In genomic region chr3:195443391-195443989, GRCh38 we compare ENCODE assay signal across 2 cellular contexts.
A peak's percentile ranks its signal among the peaks of the same experiment; 100 is the strongest.
TF ChIP-seq lines count a peak whose summit lies in the region.

No MANE protein-coding gene starts in this region.

TF ChIP-seq in A549, 52 proteins besides CTCF, POLR2A, EP300 and RAD21:
- TF ChIP-seq USF2 (IDR thresholded peaks at IDR 0.05) = no peak
- TF ChIP-seq, protein P1, sequence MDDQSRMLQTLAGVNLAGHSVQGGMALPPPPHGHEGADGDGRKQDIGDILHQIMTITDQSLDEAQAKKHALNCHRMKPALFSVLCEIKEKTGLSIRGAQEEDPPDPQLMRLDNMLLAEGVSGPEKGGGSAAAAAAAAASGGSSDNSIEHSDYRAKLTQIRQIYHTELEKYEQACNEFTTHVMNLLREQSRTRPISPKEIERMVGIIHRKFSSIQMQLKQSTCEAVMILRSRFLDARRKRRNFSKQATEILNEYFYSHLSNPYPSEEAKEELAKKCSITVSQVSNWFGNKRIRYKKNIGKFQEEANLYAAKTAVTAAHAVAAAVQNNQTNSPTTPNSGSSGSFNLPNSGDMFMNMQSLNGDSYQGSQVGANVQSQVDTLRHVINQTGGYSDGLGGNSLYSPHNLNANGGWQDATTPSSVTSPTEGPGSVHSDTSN (IDR thresholded peaks at IDR 0.05) = no peak
- TF ChIP-seq RFX5 (IDR thresholded peaks at IDR 0.05) = no peak
- TF ChIP-seq ZNF302 (CRISPR knock-in tag; IDR thresholded peaks at IDR 0.05) = no peak
- TF ChIP-seq MAX (IDR thresholded peaks at IDR 0.05) = no peak
- TF ChIP-seq, protein P2, sequence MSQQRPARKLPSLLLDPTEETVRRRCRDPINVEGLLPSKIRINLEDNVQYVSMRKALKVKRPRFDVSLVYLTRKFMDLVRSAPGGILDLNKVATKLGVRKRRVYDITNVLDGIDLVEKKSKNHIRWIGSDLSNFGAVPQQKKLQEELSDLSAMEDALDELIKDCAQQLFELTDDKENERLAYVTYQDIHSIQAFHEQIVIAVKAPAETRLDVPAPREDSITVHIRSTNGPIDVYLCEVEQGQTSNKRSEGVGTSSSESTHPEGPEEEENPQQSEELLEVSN (IDR thresholded peaks at IDR 0.05; ENCODE audit: borderline replicate concordance, low read depth) = no peak
- TF ChIP-seq, protein P3, sequence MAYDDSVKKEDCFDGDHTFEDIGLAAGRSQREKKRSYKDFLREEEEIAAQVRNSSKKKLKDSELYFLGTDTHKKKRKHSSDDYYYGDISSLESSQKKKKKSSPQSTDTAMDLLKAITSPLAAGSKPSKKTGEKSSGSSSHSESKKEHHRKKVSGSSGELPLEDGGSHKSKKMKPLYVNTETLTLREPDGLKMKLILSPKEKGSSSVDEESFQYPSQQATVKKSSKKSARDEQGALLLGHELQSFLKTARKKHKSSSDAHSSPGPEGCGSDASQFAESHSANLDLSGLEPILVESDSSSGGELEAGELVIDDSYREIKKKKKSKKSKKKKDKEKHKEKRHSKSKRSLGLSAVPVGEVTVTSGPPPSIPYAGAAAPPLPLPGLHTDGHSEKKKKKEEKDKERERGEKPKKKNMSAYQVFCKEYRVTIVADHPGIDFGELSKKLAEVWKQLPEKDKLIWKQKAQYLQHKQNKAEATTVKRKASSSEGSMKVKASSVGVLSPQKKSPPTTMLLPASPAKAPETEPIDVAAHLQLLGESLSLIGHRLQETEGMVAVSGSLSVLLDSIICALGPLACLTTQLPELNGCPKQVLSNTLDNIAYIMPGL (CRISPR knock-in tag; IDR thresholded peaks at IDR 0.05; ENCODE audit: borderline replicate concordance) = no peak
- TF ChIP-seq NR3C1 (IDR thresholded peaks at IDR 0.05) = no peak
- no peak for TF ChIP-seq HDAC2 (IDR thresholded peaks at IDR 0.05)
- no peak for TF ChIP-seq ZSCAN20 (CRISPR knock-in tag; IDR thresholded peaks at IDR 0.05)
- TF ChIP-seq, protein P4, sequence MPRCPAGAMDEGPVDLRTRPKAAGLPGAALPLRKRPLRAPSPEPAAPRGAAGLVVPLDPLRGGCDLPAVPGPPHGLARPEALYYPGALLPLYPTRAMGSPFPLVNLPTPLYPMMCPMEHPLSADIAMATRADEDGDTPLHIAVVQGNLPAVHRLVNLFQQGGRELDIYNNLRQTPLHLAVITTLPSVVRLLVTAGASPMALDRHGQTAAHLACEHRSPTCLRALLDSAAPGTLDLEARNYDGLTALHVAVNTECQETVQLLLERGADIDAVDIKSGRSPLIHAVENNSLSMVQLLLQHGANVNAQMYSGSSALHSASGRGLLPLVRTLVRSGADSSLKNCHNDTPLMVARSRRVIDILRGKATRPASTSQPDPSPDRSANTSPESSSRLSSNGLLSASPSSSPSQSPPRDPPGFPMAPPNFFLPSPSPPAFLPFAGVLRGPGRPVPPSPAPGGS (IDR thresholded peaks at IDR 0.05) = no peak
- TF ChIP-seq RCOR1 (IDR thresholded peaks at IDR 0.05; ENCODE audit: low read depth, low read length) = no peak
- TF ChIP-seq NPAS2 (CRISPR knock-in tag; IDR thresholded peaks at IDR 0.05; ENCODE audit: borderline replicate concordance) = no peak
- no peak for TF ChIP-seq TP53 (CRISPR knock-in tag; IDR thresholded peaks at IDR 0.05)
- TF ChIP-seq ZFP36 (IDR thresholded peaks at IDR 0.05; ENCODE audit: borderline replicate concordance, partially characterized antibody) = no peak
- TF ChIP-seq CHD4 (IDR thresholded peaks at IDR 0.05; ENCODE audit: borderline replicate concordance) = no peak

TF ChIP-seq in GM12878, 131 proteins besides CTCF, POLR2A, EP300 and RAD21 (continued from another document):
- TF ChIP-seq SKIL (IDR thresholded peaks at IDR 0.05; ENCODE audit: low read depth, poor library complexity, severe bottlenecking) = peak; percentile 52
- TF ChIP-seq POLR2AphosphoS2 (IDR thresholded peaks at IDR 0.05; ENCODE audit: low read depth, low read length) = 0 out of 2 replicates have a peak, but pooled peaks have one; percentile 13
- peak in 1 of 2 experiments; percentile 68; a peak in 2 of 4 replicates for TF ChIP-seq IKZF2 (IDR thresholded peaks at IDR 0.05)
- TF ChIP-seq, protein P5, sequence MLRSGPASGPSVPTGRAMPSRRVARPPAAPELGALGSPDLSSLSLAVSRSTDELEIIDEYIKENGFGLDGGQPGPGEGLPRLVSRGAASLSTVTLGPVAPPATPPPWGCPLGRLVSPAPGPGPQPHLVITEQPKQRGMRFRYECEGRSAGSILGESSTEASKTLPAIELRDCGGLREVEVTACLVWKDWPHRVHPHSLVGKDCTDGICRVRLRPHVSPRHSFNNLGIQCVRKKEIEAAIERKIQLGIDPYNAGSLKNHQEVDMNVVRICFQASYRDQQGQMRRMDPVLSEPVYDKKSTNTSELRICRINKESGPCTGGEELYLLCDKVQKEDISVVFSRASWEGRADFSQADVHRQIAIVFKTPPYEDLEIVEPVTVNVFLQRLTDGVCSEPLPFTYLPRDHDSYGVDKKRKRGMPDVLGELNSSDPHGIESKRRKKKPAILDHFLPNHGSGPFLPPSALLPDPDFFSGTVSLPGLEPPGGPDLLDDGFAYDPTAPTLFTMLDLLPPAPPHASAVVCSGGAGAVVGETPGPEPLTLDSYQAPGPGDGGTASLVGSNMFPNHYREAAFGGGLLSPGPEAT (IDR thresholded peaks at IDR 0.05; ENCODE audit: low read depth) = 0 out of 2 replicates have a peak, but pooled peaks have one; percentile 49
- 0 out of 2 replicates have a peak, but pooled peaks have one; percentile 5 for TF ChIP-seq SMC3 (IDR thresholded peaks at IDR 0.05; ENCODE audit: borderline replicate concordance, low read length)
- TF ChIP-seq PML (IDR thresholded peaks at IDR 0.05; ENCODE audit: low read length) = 0 out of 2 replicates have a peak, but pooled peaks have one; percentile 35
- 0 out of 2 replicates have a peak, but pooled peaks have one; percentile 40 for TF ChIP-seq FOXM1 (IDR thresholded peaks at IDR 0.05; ENCODE audit: low read depth, low read length)
- 0 out of 2 replicates have a peak, but pooled peaks have one; percentile 6 for TF ChIP-seq CBFB (IDR thresholded peaks at IDR 0.05; ENCODE audit: low read depth)
- TF ChIP-seq, protein P6, sequence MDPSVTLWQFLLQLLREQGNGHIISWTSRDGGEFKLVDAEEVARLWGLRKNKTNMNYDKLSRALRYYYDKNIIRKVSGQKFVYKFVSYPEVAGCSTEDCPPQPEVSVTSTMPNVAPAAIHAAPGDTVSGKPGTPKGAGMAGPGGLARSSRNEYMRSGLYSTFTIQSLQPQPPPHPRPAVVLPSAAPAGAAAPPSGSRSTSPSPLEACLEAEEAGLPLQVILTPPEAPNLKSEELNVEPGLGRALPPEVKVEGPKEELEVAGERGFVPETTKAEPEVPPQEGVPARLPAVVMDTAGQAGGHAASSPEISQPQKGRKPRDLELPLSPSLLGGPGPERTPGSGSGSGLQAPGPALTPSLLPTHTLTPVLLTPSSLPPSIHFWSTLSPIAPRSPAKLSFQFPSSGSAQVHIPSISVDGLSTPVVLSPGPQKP (IDR thresholded peaks at IDR 0.05; ENCODE audit: low read depth, low read length) = no peak
- TF ChIP-seq ZNF274 (IDR thresholded peaks at IDR 0.05; ENCODE audit: insufficient read depth, insufficient read length) = no peak
- TF ChIP-seq STAT3 (IDR thresholded peaks at IDR 0.05; ENCODE audit: low read depth, low read length) = no peak
- TF ChIP-seq ATF7 (IDR thresholded peaks at IDR 0.05; ENCODE audit: low read depth) = 0 out of 2 replicates have a peak, but pooled peaks have one; percentile 13
- TF ChIP-seq EED (IDR thresholded peaks at IDR 0.05; ENCODE audit: low read depth) = 0 out of 2 replicates have a peak, but pooled peaks have one; percentile 41
- TF ChIP-seq ZNF24 (IDR thresholded peaks at IDR 0.05) = no peak
- TF ChIP-seq, protein P7, sequence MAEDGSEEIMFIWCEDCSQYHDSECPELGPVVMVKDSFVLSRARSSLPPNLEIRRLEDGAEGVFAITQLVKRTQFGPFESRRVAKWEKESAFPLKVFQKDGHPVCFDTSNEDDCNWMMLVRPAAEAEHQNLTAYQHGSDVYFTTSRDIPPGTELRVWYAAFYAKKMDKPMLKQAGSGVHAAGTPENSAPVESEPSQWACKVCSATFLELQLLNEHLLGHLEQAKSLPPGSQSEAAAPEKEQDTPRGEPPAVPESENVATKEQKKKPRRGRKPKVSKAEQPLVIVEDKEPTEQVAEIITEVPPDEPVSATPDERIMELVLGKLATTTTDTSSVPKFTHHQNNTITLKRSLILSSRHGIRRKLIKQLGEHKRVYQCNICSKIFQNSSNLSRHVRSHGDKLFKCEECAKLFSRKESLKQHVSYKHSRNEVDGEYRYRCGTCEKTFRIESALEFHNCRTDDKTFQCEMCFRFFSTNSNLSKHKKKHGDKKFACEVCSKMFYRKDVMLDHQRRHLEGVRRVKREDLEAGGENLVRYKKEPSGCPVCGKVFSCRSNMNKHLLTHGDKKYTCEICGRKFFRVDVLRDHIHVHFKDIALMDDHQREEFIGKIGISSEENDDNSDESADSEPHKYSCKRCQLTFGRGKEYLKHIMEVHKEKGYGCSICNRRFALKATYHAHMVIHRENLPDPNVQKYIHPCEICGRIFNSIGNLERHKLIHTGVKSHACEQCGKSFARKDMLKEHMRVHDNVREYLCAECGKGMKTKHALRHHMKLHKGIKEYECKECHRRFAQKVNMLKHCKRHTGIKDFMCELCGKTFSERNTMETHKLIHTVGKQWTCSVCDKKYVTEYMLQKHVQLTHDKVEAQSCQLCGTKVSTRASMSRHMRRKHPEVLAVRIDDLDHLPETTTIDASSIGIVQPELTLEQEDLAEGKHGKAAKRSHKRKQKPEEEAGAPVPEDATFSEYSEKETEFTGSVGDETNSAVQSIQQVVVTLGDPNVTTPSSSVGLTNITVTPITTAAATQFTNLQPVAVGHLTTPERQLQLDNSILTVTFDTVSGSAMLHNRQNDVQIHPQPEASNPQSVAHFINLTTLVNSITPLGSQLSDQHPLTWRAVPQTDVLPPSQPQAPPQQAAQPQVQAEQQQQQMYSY (CRISPR knock-in tag; IDR thresholded peaks at IDR 0.05) = no peak
